Comparison of ENCODE assay signal across 8 cellular contexts in genomic region chr13:76667551-76667950, GRCh38.
A peak's percentile ranks its signal among the peaks of the same experiment; 100 is the strongest.
DNase-seq lines count a peak whose midpoint lies in the region; ATAC-seq and TF ChIP-seq lines count a peak whose summit lies in the region.

No MANE protein-coding gene starts in this region.

- no peak overlapping the region for H3K27ac ChIP-seq in lower lobe of right lung
- no peak overlapping the region for H3K27ac ChIP-seq in prostate gland

- no peaks in the 10 kb centered on the region for H3K27me3 ChIP-seq in lower lobe of right lung (ENCODE audit: low read depth)
- H3K27me3 ChIP-seq in prostate gland (replicated peaks; ENCODE audit: insufficient read depth) = no peaks in the 10 kb centered on the region

- H3K9me3 ChIP-seq in lower lobe of right lung = no peaks in the 10 kb centered on the region
- H3K9me3 ChIP-seq in prostate gland = no peaks in the 10 kb centered on the region

- intact Hi-C loops in lower lobe of right lung (cut with DNase I) (no loop called here), prostate gland (cut with DNase I) (loop anchor here (5.0 kb wide), 2 partner anchors 220 to 235 kb away; partner anchors contain the start of gene KCTD12)

- DNase-seq in CD1c-positive myeloid dendritic cell (ENCODE audit: extremely low spot score) = peak; percentile 33
- peak; percentile 75 for DNase-seq in amniotic epithelial cell (ENCODE audit: low read depth)
- DNase-seq in lower lobe of right lung = no peak
- no peak for DNase-seq in prostate gland (ENCODE audit: low spot score)
- no peak for DNase-seq in OCI-M2 (lab: John Stamatoyannopoulos, UW; ENCODE audit: unreplicated experiment)
- no peak for DNase-seq in GOT3 (lab: John Stamatoyannopoulos, UW)
- DNase-seq in stimulated activated CD4-positive, alpha-beta T cell treated with anti-CD3 and anti-CD28 coated beads, Interleukin-4, amount 100 ng/mL, for 1 hour = no peak

- TF ChIP-seq CTCF in lower lobe of right lung (IDR thresholded peaks at IDR 0.05) (peak; percentile 40), prostate gland (IDR thresholded peaks at IDR 0.05) (peak in 2 of 4 experiments; percentile 39 to 41)

- ATAC-seq in HG03159 (IDR thresholded peaks at IDR 0.05; ENCODE audit: unreplicated experiment) = peak; percentile 42
- peak in 1 of 2 donors; percentile 59 for ATAC-seq in lower lobe of right lung

- H3K36me3 ChIP-seq in lower lobe of right lung (no peaks in the 10 kb centered on the region), prostate gland (no peaks in the 10 kb centered on the region)

- no peak overlapping the region for H3K4me3 ChIP-seq in lower lobe of right lung
- H3K4me3 ChIP-seq in prostate gland = no peak overlapping the region

- peaks cover 6% of the 10 kb centered on the region for H3K4me1 ChIP-seq in lower lobe of right lung
- no peaks in the 10 kb centered on the region for H3K4me1 ChIP-seq in prostate gland (replicated peaks)

- TF ChIP-seq POLR2A in prostate gland (IDR thresholded peaks at IDR 0.05) = no peak

Comparison
In these comparisons a context has a peak if more than half of its experiments do, and no peak if none do; other contexts are left out.
1. DNase-seq: peak in CD1c-positive myeloid dendritic cell (single experiment) and amniotic epithelial cell (single experiment); none in lower lobe of right lung (single experiment), prostate gland (single experiment), OCI-M2 (single experiment), GOT3 (single experiment) and stimulated activated CD4-positive, alpha-beta T cell treated with anti-CD3 and anti-CD28 coated beads, Interleukin-4, amount 100 ng/mL, for 1 hour (single experiment).